In the genomic region with DNA sequence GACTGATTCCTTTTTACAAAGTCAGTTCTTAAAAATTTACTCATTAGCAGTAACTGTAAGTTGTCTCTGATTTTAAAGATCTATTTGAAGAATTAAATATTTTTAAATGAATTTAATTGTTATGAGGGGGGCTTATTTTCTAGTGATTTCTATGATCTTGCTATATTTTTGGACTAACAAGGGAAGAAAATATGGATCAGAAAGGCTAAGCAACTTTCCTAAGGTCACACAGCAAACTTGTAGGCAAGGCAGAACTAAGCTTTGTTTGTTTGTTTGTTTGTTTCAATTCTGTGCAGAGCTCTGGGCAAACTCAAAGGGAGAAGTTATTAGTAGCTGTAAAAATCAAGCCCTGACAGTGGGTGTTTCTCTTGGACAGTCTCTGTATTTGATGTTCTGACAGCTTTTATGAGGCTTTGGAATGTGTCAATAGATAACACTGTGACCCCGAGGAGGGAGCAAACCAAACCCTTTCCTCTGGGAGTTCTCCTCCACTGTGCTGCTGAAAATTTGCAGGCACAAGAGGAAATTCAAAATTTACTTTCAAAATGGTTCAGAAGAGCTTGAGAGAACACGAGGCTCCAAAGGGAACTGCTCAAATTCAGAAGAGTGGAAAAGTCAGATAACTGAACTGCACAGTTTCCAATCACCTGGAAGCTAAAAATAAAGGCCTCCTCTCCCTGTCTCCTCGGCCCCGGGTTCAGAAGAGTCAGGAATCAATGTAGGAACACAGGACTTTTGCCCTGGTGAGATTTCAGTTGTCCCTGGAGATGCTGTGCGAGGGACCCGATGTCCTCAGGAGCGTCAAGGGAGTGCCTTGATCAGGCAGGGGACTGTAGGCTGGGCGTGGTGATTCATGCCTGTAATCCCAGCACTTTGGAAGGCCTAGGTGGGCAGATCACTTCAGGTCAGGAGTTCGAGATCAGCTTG, we compare ENCODE assay signal across 2 cellular contexts.
TF ChIP-seq lines count a peak whose summit lies in the region.

No MANE protein-coding gene starts in this region.

TF ChIP-seq in GM23338, 12 proteins besides CTCF, POLR2A, EP300 and RAD21 (continues in another document):
- TF ChIP-seq JUNB (IDR thresholded peaks at IDR 0.05; ENCODE audit: unreplicated experiment) (no peak), ZNF331 (CRISPR knock-in tag; IDR thresholded peaks at IDR 0.05; ENCODE audit: low read depth) (no peak), NANOG (IDR thresholded peaks at IDR 0.05; ENCODE audit: borderline replicate concordance) (no peak), POLR2AphosphoS5 (IDR thresholded peaks at IDR 0.05; ENCODE audit: low read depth) (no peak), EZH2 (IDR thresholded peaks at IDR 0.05; ENCODE audit: low read depth, unreplicated experiment) (no peak), STAT1 (IDR thresholded peaks at IDR 0.05; ENCODE audit: unreplicated experiment) (no peak), ZNF114 (CRISPR knock-in tag; IDR thresholded peaks at IDR 0.05) (no peak), CREB1 (CRISPR knock-in tag; IDR thresholded peaks at IDR 0.05; ENCODE audit: low read depth) (no peak)
- TF ChIP-seq, protein P1, sequence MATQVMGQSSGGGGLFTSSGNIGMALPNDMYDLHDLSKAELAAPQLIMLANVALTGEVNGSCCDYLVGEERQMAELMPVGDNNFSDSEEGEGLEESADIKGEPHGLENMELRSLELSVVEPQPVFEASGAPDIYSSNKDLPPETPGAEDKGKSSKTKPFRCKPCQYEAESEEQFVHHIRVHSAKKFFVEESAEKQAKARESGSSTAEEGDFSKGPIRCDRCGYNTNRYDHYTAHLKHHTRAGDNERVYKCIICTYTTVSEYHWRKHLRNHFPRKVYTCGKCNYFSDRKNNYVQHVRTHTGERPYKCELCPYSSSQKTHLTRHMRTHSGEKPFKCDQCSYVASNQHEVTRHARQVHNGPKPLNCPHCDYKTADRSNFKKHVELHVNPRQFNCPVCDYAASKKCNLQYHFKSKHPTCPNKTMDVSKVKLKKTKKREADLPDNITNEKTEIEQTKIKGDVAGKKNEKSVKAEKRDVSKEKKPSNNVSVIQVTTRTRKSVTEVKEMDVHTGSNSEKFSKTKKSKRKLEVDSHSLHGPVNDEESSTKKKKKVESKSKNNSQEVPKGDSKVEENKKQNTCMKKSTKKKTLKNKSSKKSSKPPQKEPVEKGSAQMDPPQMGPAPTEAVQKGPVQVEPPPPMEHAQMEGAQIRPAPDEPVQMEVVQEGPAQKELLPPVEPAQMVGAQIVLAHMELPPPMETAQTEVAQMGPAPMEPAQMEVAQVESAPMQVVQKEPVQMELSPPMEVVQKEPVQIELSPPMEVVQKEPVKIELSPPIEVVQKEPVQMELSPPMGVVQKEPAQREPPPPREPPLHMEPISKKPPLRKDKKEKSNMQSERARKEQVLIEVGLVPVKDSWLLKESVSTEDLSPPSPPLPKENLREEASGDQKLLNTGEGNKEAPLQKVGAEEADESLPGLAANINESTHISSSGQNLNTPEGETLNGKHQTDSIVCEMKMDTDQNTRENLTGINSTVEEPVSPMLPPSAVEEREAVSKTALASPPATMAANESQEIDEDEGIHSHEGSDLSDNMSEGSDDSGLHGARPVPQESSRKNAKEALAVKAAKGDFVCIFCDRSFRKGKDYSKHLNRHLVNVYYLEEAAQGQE (IDR thresholded peaks at IDR 0.05; ENCODE audit: unreplicated experiment): no peak
- TF ChIP-seq, protein P2, sequence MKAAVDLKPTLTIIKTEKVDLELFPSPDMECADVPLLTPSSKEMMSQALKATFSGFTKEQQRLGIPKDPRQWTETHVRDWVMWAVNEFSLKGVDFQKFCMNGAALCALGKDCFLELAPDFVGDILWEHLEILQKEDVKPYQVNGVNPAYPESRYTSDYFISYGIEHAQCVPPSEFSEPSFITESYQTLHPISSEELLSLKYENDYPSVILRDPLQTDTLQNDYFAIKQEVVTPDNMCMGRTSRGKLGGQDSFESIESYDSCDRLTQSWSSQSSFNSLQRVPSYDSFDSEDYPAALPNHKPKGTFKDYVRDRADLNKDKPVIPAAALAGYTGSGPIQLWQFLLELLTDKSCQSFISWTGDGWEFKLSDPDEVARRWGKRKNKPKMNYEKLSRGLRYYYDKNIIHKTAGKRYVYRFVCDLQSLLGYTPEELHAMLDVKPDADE (IDR thresholded peaks at IDR 0.05): no peak

TF ChIP-seq in WTC11, 78 proteins besides CTCF, POLR2A, EP300 and RAD21:
- TF ChIP-seq ZNF317 (CRISPR knock-in tag; IDR thresholded peaks at IDR 0.05; ENCODE audit: borderline replicate concordance, low read depth) (no peak), JUN (CRISPR knock-in tag; IDR thresholded peaks at IDR 0.05) (no peak), GTF2I (CRISPR knock-in tag; conservative IDR thresholded peaks at IDR 0.05) (0 out of 2 replicates have a peak, but pooled peaks have one; percentile 48)
- TF ChIP-seq, protein P3, sequence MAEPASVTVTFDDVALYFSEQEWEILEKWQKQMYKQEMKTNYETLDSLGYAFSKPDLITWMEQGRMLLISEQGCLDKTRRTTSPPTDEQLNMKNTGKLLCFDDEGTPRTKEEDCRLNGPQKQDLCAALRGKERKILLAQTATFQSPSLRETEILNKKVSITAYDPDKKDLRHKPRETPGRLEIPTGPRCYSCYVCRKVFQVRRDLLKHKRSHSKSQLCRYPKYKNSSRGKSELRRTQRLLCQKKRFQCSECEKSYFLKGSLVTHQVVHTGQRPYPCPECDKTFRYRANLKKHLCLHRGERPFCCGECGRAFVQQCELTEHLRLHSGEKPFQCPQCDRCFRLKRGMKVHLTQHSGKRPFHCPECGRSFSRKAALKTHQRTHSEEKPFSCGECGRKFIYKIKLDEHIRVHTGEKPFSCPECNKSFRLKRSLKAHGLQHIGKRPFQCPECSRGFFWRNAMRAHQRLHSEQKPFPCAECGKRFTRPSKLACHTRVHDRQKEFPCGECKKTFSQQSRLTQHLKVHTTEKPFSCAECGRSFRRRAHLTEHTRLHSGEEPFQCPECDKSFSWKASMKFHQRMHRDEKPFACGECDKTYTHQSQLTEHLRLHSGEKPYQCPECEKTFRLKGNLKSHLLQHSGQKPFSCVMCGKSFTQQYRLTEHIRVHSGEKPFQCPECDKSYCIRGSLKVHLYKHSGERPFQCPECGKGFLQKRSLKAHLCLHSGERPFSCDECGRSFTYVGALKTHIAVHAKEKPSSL (CRISPR knock-in tag; conservative IDR thresholded peaks at IDR 0.05): no peak
TF ChIP-seq in WTC11: peak in this region for 1.
